Comparison of ENCODE assay signal across 1 cellular context in genomic region chr7:149714081-149714909, GRCh38.
TF ChIP-seq lines count a peak whose summit lies in the region.

No MANE protein-coding gene starts in this region.

TF ChIP-seq in K562, 482 proteins besides CTCF, POLR2A, EP300 and RAD21 (continued from another document and continues in another):
- TF ChIP-seq, protein P1, sequence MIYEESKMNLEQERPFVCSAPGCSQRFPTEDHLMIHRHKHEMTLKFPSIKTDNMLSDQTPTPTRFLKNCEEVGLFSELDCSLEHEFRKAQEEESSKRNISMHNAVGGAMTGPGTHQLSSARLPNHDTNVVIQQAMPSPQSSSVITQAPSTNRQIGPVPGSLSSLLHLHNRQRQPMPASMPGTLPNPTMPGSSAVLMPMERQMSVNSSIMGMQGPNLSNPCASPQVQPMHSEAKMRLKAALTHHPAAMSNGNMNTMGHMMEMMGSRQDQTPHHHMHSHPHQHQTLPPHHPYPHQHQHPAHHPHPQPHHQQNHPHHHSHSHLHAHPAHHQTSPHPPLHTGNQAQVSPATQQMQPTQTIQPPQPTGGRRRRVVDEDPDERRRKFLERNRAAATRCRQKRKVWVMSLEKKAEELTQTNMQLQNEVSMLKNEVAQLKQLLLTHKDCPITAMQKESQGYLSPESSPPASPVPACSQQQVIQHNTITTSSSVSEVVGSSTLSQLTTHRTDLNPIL (CRISPR knock-in tag; IDR thresholded peaks at IDR 0.05) = no peak
- TF ChIP-seq MLX (CRISPR knock-in tag; conservative IDR thresholded peaks at IDR 0.05) (no peak), SRSF1 (IDR thresholded peaks at IDR 0.05; ENCODE audit: low read depth, low read length) (no peak), RAD51 (IDR thresholded peaks at IDR 0.05; ENCODE audit: borderline replicate concordance, low read depth) (no peak), BRF2 (IDR thresholded peaks at IDR 0.05; ENCODE audit: borderline replicate concordance, insufficient read depth, insufficient read length) (no peak), TAF7 (tag; IDR thresholded peaks at IDR 0.05) (no peak), POLR2H (tag; IDR thresholded peaks at IDR 0.05; ENCODE audit: low read depth) (no peak), NR2C2 (CRISPR knock-in tag; IDR thresholded peaks at IDR 0.05) (no peak), NR2C2 (tag; IDR thresholded peaks at IDR 0.05) (peak; percentile 57; the same call in 1 of the 2 replicates), SMARCA5 (IDR thresholded peaks at IDR 0.05) (0 out of 2 replicates have a peak, but pooled peaks have one; percentile 15), PREB (CRISPR knock-in tag; IDR thresholded peaks at IDR 0.05) (no peak), ZNF146 (CRISPR knock-in tag; IDR thresholded peaks at IDR 0.05; ENCODE audit: unreplicated experiment) (no peak), ZNF212 (CRISPR knock-in tag; IDR thresholded peaks at IDR 0.05) (no peak), RBM14 (IDR thresholded peaks at IDR 0.05; ENCODE audit: borderline replicate concordance, insufficient read depth, low read depth, low read length) (no peak), U2AF1 (optimal IDR thresholded peaks at IDR 0.05; ENCODE audit: low read depth, low read length) (no peak), KAT8 (IDR thresholded peaks at IDR 0.05; ENCODE audit: low read depth) (no peak), ZNF175 (CRISPR knock-in tag; IDR thresholded peaks at IDR 0.05; ENCODE audit: low read depth) (no peak), NFE2L1 (tag; IDR thresholded peaks at IDR 0.05; ENCODE audit: borderline replicate concordance, low read depth) (no peak), IRF2 (CRISPR knock-in tag; IDR thresholded peaks at IDR 0.05) (no peak), HDAC1 (IDR thresholded peaks at IDR 0.05) (peak in 1 of 2 experiments; percentile 65; a peak in 1 of 4 replicates), GTF2A2 (tag; IDR thresholded peaks at IDR 0.05) (no peak), ZNF707 (CRISPR knock-in tag; conservative IDR thresholded peaks at IDR 0.05) (no peak), PHF8 (IDR thresholded peaks at IDR 0.05; ENCODE audit: borderline replicate concordance, low read length) (no peak; the same call in 1 of the 2 replicates), ZKSCAN1 (IDR thresholded peaks at IDR 0.05; ENCODE audit: low read depth, low read length) (peak; percentile 97), ATF2 (CRISPR knock-in tag; IDR thresholded peaks at IDR 0.05) (no peak), CHD1 (IDR thresholded peaks at IDR 0.05; ENCODE audit: low read length) (no peak), STAG1 (CRISPR knock-in tag; IDR thresholded peaks at IDR 0.05; ENCODE audit: borderline replicate concordance) (no peak; the same call in 1 of the 2 replicates), KAT2B (IDR thresholded peaks at IDR 0.05; ENCODE audit: low read depth, low read length) (no peak), ZNF140 (CRISPR knock-in tag; IDR thresholded peaks at IDR 0.05) (no peak), FOXK1 (CRISPR knock-in tag; IDR thresholded peaks at IDR 0.05; ENCODE audit: borderline replicate concordance) (no peak), ZNF311 (CRISPR knock-in tag; IDR thresholded peaks at IDR 0.05) (no peak), SMARCB1 (IDR thresholded peaks at IDR 0.05; ENCODE audit: insufficient read length, low read depth) (no peak), GTF2B (IDR thresholded peaks at IDR 0.05; ENCODE audit: extremely low read depth, insufficient read length) (no peak), ZNF830 (CRISPR knock-in tag; IDR thresholded peaks at IDR 0.05) (0 out of 2 replicates have a peak, but pooled peaks have one; percentile 28), JUNB (CRISPR knock-in tag; conservative IDR thresholded peaks at IDR 0.05) (no peak), HDAC8 (tag; IDR thresholded peaks at IDR 0.05) (no peak), NCOA2 (IDR thresholded peaks at IDR 0.05; ENCODE audit: partially characterized antibody in 2 of 2) (no peak), ILF3 (IDR thresholded peaks at IDR 0.05; ENCODE audit: borderline replicate concordance) (no peak), CBX1 (IDR thresholded peaks at IDR 0.05; ENCODE audit: low read depth) (no peak), ZNF778 (CRISPR knock-in tag; IDR thresholded peaks at IDR 0.05) (no peak), TGIF2 (CRISPR knock-in tag; IDR thresholded peaks at IDR 0.05) (no peak), MEF2A (IDR thresholded peaks at IDR 0.05; ENCODE audit: control insufficient read depth, low read depth, low read length) (no peak), WHSC1 (IDR thresholded peaks at IDR 0.05; ENCODE audit: low read length) (no peak), CCNT2 (IDR thresholded peaks at IDR 0.05; ENCODE audit: borderline replicate concordance, extremely low read depth, insufficient read length, low read depth, low read length) (peak; percentile 60), HEY1 (CRISPR knock-in tag; IDR thresholded peaks at IDR 0.05; ENCODE audit: borderline replicate concordance) (no peak), PML (IDR thresholded peaks at IDR 0.05; ENCODE audit: low read length) (no peak), ZNF639 (CRISPR knock-in tag; conservative IDR thresholded peaks at IDR 0.05 in 1 of 2, IDR thresholded peaks at IDR 0.05 in 1 of 2) (no peak), STAT6 (CRISPR knock-in tag; IDR thresholded peaks at IDR 0.05) (no peak), ZKSCAN8 (CRISPR knock-in tag; IDR thresholded peaks at IDR 0.05) (no peak)
- TF ChIP-seq, protein P2, sequence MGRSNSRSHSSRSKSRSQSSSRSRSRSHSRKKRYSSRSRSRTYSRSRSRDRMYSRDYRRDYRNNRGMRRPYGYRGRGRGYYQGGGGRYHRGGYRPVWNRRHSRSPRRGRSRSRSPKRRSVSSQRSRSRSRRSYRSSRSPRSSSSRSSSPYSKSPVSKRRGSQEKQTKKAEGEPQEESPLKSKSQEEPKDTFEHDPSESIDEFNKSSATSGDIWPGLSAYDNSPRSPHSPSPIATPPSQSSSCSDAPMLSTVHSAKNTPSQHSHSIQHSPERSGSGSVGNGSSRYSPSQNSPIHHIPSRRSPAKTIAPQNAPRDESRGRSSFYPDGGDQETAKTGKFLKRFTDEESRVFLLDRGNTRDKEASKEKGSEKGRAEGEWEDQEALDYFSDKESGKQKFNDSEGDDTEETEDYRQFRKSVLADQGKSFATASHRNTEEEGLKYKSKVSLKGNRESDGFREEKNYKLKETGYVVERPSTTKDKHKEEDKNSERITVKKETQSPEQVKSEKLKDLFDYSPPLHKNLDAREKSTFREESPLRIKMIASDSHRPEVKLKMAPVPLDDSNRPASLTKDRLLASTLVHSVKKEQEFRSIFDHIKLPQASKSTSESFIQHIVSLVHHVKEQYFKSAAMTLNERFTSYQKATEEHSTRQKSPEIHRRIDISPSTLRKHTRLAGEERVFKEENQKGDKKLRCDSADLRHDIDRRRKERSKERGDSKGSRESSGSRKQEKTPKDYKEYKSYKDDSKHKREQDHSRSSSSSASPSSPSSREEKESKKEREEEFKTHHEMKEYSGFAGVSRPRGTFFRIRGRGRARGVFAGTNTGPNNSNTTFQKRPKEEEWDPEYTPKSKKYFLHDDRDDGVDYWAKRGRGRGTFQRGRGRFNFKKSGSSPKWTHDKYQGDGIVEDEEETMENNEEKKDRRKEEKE (IDR thresholded peaks at IDR 0.05; ENCODE audit: borderline replicate concordance in 1 of 2, control insufficient read depth in 1 of 2, low read depth in 2 of 2, low read length in 1 of 2) = no peak
- TF ChIP-seq, protein P3, sequence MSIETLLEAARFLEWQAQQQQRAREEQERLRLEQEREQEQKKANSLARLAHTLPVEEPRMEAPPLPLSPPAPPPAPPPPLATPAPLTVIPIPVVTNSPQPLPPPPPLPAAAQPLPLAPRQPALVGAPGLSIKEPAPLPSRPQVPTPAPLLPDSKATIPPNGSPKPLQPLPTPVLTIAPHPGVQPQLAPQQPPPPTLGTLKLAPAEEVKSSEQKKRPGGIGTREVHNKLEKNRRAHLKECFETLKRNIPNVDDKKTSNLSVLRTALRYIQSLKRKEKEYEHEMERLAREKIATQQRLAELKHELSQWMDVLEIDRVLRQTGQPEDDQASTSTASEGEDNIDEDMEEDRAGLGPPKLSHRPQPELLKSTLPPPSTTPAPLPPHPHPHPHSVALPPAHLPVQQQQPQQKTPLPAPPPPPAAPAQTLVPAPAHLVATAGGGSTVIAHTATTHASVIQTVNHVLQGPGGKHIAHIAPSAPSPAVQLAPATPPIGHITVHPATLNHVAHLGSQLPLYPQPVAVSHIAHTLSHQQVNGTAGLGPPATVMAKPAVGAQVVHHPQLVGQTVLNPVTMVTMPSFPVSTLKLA (conservative IDR thresholded peaks at IDR 0.05) = peak in 1 of 2 experiments; percentile 51; a peak in 1 of 4 replicates
- TF ChIP-seq, protein P4, sequence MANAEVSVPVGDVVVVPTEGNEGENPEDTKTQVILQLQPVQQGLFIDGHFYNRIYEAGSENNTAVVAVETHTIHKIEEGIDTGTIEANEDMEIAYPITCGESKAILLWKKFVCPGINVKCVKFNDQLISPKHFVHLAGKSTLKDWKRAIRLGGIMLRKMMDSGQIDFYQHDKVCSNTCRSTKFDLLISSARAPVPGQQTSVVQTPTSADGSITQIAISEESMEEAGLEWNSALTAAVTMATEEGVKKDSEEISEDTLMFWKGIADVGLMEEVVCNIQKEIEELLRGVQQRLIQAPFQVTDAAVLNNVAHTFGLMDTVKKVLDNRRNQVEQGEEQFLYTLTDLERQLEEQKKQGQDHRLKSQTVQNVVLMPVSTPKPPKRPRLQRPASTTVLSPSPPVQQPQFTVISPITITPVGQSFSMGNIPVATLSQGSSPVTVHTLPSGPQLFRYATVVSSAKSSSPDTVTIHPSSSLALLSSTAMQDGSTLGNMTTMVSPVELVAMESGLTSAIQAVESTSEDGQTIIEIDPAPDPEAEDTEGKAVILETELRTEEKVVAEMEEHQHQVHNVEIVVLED (CRISPR knock-in tag; IDR thresholded peaks at IDR 0.05) = peak; percentile 44
- TF ChIP-seq, protein P5, sequence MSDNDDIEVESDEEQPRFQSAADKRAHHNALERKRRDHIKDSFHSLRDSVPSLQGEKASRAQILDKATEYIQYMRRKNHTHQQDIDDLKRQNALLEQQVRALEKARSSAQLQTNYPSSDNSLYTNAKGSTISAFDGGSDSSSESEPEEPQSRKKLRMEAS (CRISPR knock-in tag; IDR thresholded peaks at IDR 0.05) = peak; percentile 68
